Comparison of ENCODE assay signal across 1 cellular context in genomic region chr1:197327776-197328364, GRCh38.
TF ChIP-seq lines count a peak whose summit lies in the region.

No MANE protein-coding gene starts in this region.

TF ChIP-seq in endothelial cell of umbilical vein, 7 proteins besides CTCF, POLR2A, EP300 and RAD21:
- no peak for TF ChIP-seq MYC (IDR thresholded peaks at IDR 0.05; ENCODE audit: low read depth, low read length)
- TF ChIP-seq GATA2 (IDR thresholded peaks at IDR 0.05; ENCODE audit: insufficient read depth, insufficient read length, low read depth, low read length), result no peak
- TF ChIP-seq JUN (IDR thresholded peaks at IDR 0.05; ENCODE audit: borderline replicate concordance, insufficient read depth, insufficient read length, low read depth), result no peak
- no peak for TF ChIP-seq EZH2 (IDR thresholded peaks at IDR 0.05; ENCODE audit: borderline replicate concordance, low read depth, low read length, severe bottlenecking)
- TF ChIP-seq POLR2AphosphoS5 (IDR thresholded peaks at IDR 0.05; ENCODE audit: insufficient read depth, low read depth, low read length), result no peak
- TF ChIP-seq MAX (IDR thresholded peaks at IDR 0.05; ENCODE audit: insufficient read depth, insufficient read length), result no peak
- TF ChIP-seq FOS (IDR thresholded peaks at IDR 0.05; ENCODE audit: borderline replicate concordance, insufficient read depth, low read length), result no peak
